2 cellular contexts compared by ENCODE assay signal in genomic region chr2:112149866-112150435, GRCh38.
TF ChIP-seq lines count a peak whose summit lies in the region.

No MANE protein-coding gene starts in this region.

TF ChIP-seq in IMR-90, 13 proteins besides CTCF, POLR2A, EP300 and RAD21:
- no peak for TF ChIP-seq ELK1 (IDR thresholded peaks at IDR 0.05; ENCODE audit: borderline replicate concordance, low read depth, low read length)
- TF ChIP-seq MAZ (IDR thresholded peaks at IDR 0.05; ENCODE audit: borderline replicate concordance, low read depth, low read length), result no peak
- no peak for TF ChIP-seq SMC3 (IDR thresholded peaks at IDR 0.05; ENCODE audit: low read depth, low read length)
- no peak for TF ChIP-seq FOS (IDR thresholded peaks at IDR 0.05; ENCODE audit: low read depth, low read length)
- no peak for TF ChIP-seq RFX5 (IDR thresholded peaks at IDR 0.05; ENCODE audit: low read depth, low read length)
- TF ChIP-seq RCOR1 (IDR thresholded peaks at IDR 0.05; ENCODE audit: insufficient replicate concordance, low read length), result no peak
- no peak for TF ChIP-seq MAFK (IDR thresholded peaks at IDR 0.05; ENCODE audit: low read depth, low read length)
- TF ChIP-seq CHD1 (IDR thresholded peaks at IDR 0.05; ENCODE audit: low read depth, low read length), result no peak
- TF ChIP-seq NFE2L2 (IDR thresholded peaks at IDR 0.05; ENCODE audit: low read depth, low read length), result no peak
- TF ChIP-seq, protein P1, sequence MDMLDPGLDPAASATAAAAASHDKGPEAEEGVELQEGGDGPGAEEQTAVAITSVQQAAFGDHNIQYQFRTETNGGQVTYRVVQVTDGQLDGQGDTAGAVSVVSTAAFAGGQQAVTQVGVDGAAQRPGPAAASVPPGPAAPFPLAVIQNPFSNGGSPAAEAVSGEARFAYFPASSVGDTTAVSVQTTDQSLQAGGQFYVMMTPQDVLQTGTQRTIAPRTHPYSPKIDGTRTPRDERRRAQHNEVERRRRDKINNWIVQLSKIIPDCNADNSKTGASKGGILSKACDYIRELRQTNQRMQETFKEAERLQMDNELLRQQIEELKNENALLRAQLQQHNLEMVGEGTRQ (IDR thresholded peaks at IDR 0.05; ENCODE audit: low read depth, low read length), result no peak
- no peak for TF ChIP-seq BHLHE40 (IDR thresholded peaks at IDR 0.05; ENCODE audit: low read depth, low read length)
- TF ChIP-seq MXI1 (IDR thresholded peaks at IDR 0.05; ENCODE audit: borderline replicate concordance, low read depth, low read length), result no peak
TF ChIP-seq in IMR-90: peak in this region for 0.

TF ChIP-seq in GM12878, 131 proteins besides CTCF, POLR2A, EP300 and RAD21:
- TF ChIP-seq BHLHE40 (IDR thresholded peaks at IDR 0.05; ENCODE audit: borderline replicate concordance in 1 of 2, low read depth in 2 of 2, low read length in 1 of 2) (no peak), KLF5 (IDR thresholded peaks at IDR 0.05; ENCODE audit: partially characterized antibody) (no peak), CUX1 (IDR thresholded peaks at IDR 0.05; ENCODE audit: insufficient replicate concordance, low read depth, low read length) (no peak), SMAD1 (IDR thresholded peaks at IDR 0.05; ENCODE audit: low read depth, partially characterized antibody) (no peak), TCF3 (IDR thresholded peaks at IDR 0.05; ENCODE audit: borderline replicate concordance, insufficient read depth, low read depth, low read length) (no peak), STAT3 (IDR thresholded peaks at IDR 0.05; ENCODE audit: low read depth, low read length) (no peak), E2F8 (IDR thresholded peaks at IDR 0.05; ENCODE audit: low read depth, partially characterized antibody) (no peak), SPI1 (IDR thresholded peaks at IDR 0.05; ENCODE audit: borderline replicate concordance, insufficient read depth, low read depth, low read length) (no peak), TARDBP (IDR thresholded peaks at IDR 0.05; ENCODE audit: borderline replicate concordance) (no peak), ASH2L (IDR thresholded peaks at IDR 0.05; ENCODE audit: borderline replicate concordance, low read depth) (no peak), TBL1XR1 (IDR thresholded peaks at IDR 0.05; ENCODE audit: low read depth, low read length) (no peak), SMARCA5 (IDR thresholded peaks at IDR 0.05) (no peak), EZH2 (IDR thresholded peaks at IDR 0.05; ENCODE audit: borderline replicate concordance, control insufficient read depth, low read depth, low read length) (no peak), HDGF (IDR thresholded peaks at IDR 0.05) (no peak), ZNF274 (IDR thresholded peaks at IDR 0.05; ENCODE audit: insufficient read depth, insufficient read length) (no peak), MTA3 (IDR thresholded peaks at IDR 0.05; ENCODE audit: borderline replicate concordance, low read length) (no peak), RB1 (IDR thresholded peaks at IDR 0.05; ENCODE audit: borderline replicate concordance) (no peak)
- TF ChIP-seq, protein P2, sequence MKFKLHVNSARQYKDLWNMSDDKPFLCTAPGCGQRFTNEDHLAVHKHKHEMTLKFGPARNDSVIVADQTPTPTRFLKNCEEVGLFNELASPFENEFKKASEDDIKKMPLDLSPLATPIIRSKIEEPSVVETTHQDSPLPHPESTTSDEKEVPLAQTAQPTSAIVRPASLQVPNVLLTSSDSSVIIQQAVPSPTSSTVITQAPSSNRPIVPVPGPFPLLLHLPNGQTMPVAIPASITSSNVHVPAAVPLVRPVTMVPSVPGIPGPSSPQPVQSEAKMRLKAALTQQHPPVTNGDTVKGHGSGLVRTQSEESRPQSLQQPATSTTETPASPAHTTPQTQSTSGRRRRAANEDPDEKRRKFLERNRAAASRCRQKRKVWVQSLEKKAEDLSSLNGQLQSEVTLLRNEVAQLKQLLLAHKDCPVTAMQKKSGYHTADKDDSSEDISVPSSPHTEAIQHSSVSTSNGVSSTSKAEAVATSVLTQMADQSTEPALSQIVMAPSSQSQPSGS (IDR thresholded peaks at IDR 0.05; ENCODE audit: low read length), result no peak
